1 cellular context compared by ENCODE assay signal in genomic region chr2:174561283-174562275, GRCh38.
TF ChIP-seq lines count a peak whose summit lies in the region.

No MANE protein-coding gene starts in this region.

TF ChIP-seq in GM23338, 12 proteins besides CTCF, POLR2A, EP300 and RAD21 (continued from another document):
- TF ChIP-seq REST (IDR thresholded peaks at IDR 0.05; ENCODE audit: unreplicated experiment) (no peak), ZNF114 (CRISPR knock-in tag; IDR thresholded peaks at IDR 0.05) (no peak), STAT1 (IDR thresholded peaks at IDR 0.05; ENCODE audit: unreplicated experiment) (no peak), ETS1 (IDR thresholded peaks at IDR 0.05) (no peak), JUNB (IDR thresholded peaks at IDR 0.05; ENCODE audit: unreplicated experiment) (no peak), CREB1 (CRISPR knock-in tag; IDR thresholded peaks at IDR 0.05; ENCODE audit: low read depth) (no peak), NANOG (IDR thresholded peaks at IDR 0.05; ENCODE audit: borderline replicate concordance) (no peak), EZH2phosphoT487 (IDR thresholded peaks at IDR 0.05; ENCODE audit: unreplicated experiment) (no peak), EZH2 (IDR thresholded peaks at IDR 0.05; ENCODE audit: low read depth, unreplicated experiment) (no peak)
